ENCODE assay signal across 21 cellular contexts in the genomic region with DNA sequence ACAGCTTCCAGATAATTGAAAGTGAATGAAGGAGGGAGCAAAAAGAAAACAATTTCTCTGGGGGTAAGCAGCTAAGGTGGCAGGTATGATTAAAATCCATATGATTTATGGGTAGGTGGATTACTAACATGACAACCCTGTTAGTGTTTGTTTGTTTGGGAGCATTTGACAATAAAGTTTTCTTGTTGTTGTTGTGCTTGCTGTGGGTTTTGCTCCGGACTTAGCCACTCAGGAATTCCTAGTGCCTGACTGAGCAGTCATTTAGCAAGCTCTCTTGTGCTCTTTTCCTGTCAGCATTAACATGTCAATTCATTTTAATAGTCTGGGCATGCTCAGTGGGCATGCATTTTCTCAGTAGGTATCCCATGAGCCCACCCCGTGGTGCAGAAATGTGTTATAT.
DNase-seq lines count a peak whose midpoint lies in the region; ATAC-seq and TF ChIP-seq lines count a peak whose summit lies in the region.
"Had no signal": no experiment of that assay in that cellular context is flagged by ENCODE, and none has a peak within 500 bp of the region (broad histone marks: within the 10 kb centered on the region; RNA-seq: fewer than 3 reads in every experiment).

No MANE protein-coding gene starts in this region.

- H2AFZ ChIP-seq in SU-DHL-6 (ENCODE audit: low read depth, low read length, severe bottlenecking), result peak overlapping the region; percentile 12
- peak overlapping the region; percentile 53 for H2AFZ ChIP-seq in neural progenitor cell (replicated peaks)

- H3K27me3 Mint-ChIP-seq in neural progenitor cell (ENCODE audit: insufficient read depth, low read depth), result no peaks in the 10 kb centered on the region
- H3K27me3 Mint-ChIP-seq: T-helper 17 cell had no signal

- H3K4me2 ChIP-seq in SU-DHL-6 (ENCODE audit: low read depth, low read length, poor library complexity, severe bottlenecking) (no peak overlapping the region), neural progenitor cell (no peak overlapping the region)

- H3F3A ChIP-seq in SU-DHL-6 (ENCODE audit: insufficient read depth) (no peaks in the 10 kb centered on the region), neural progenitor cell (ENCODE audit: low read depth) (peaks cover 12% of the 10 kb centered on the region)

- peaks cover 4% of the 10 kb centered on the region for H3K4me1 ChIP-seq in foreskin keratinocyte
- H3K4me1 ChIP-seq in neural progenitor cell, result peaks cover 13% of the 10 kb centered on the region
- H3K4me1 ChIP-seq in tibial artery, result no peaks in the 10 kb centered on the region

- peaks cover 17% of the 10 kb centered on the region for H3K4me1 Mint-ChIP-seq in neural progenitor cell
- H3K4me1 Mint-ChIP-seq: naive thymus-derived CD4-positive, alpha-beta T cell; T-helper 17 cell had no signal

- H3K79me2 ChIP-seq in SU-DHL-6 (ENCODE audit: insufficient read depth, low read length), result no peaks in the 10 kb centered on the region
- no peaks in the 10 kb centered on the region for H3K79me2 ChIP-seq in neural progenitor cell (ENCODE audit: low read depth)

- no peaks in the 10 kb centered on the region for H3K36me3 Mint-ChIP-seq in neural progenitor cell
- H3K36me3 Mint-ChIP-seq: naive thymus-derived CD4-positive, alpha-beta T cell had no signal

- H3K9me3 ChIP-seq in SU-DHL-6 (ENCODE audit: insufficient read depth, low read length) (no peaks in the 10 kb centered on the region), neural progenitor cell (ENCODE audit: low read depth) (no peaks in the 10 kb centered on the region), tibial artery (no peaks in the 10 kb centered on the region)

- H3K36me3 ChIP-seq in H7 (replicated peaks; ENCODE audit: control insufficient read depth, insufficient read depth, low read length) (no peaks in the 10 kb centered on the region), SU-DHL-6 (ENCODE audit: low read length) (no peaks in the 10 kb centered on the region), neural progenitor cell (no peaks in the 10 kb centered on the region), tibial artery (no peaks in the 10 kb centered on the region)

- no peak overlapping the region for H3K4me3 ChIP-seq in H7 (ENCODE audit: insufficient read depth, low read depth, low read length)
- H3K4me3 ChIP-seq in SU-DHL-6 (ENCODE audit: insufficient read depth, low read length, poor library complexity, severe bottlenecking), result no peak overlapping the region
- H3K4me3 ChIP-seq in neural progenitor cell, result no peak overlapping the region
- H3K4me3 ChIP-seq in tibial artery, result no peak overlapping the region
- H3K4me3 ChIP-seq: coronary artery, lung had no signal

- H3K27me3 ChIP-seq in H7 (ENCODE audit: control insufficient read depth, insufficient read depth, low read length), result no peaks in the 10 kb centered on the region
- no peaks in the 10 kb centered on the region for H3K27me3 ChIP-seq in SU-DHL-6 (ENCODE audit: low read length)
- no peaks in the 10 kb centered on the region for H3K27me3 ChIP-seq in foreskin keratinocyte
- H3K27me3 ChIP-seq in neural progenitor cell, result no peaks in the 10 kb centered on the region
- H3K27me3 ChIP-seq in tibial artery, result no peaks in the 10 kb centered on the region

- DNase-seq in H7, result peak; percentile 2
- peak; percentile 30 to 66 for DNase-seq in foreskin keratinocyte
- DNase-seq in neural progenitor cell (ENCODE audit: low spot score), result no peak
- no peak for DNase-seq in stimulated activated naive CD4-positive, alpha-beta T cell treated with Interleukin-2 at 50 U/mL for 16 hours (lab: John Stamatoyannopoulos, UW)
- no peak for DNase-seq in cerebellum (ENCODE audit: low spot score)
- no peak for DNase-seq in tibial artery
- DNase-seq: activated CD4-positive, CD25-positive, alpha-beta regulatory T cell; activated gamma-delta T cell; amygdala; naive thymus-derived CD4-positive, alpha-beta T cell; NCI-H1930; NCI-H524 treated with DMSO at 0.1 percent for 48 hours; OCI-M1; SIG-M5; stimulated activated CD4-positive, alpha-beta T cell treated with anti-CD3 and anti-CD28 coated beads, Interleukin-15, amount 100 ng/mL, for 24 hours; T-helper 17 cell had no signal

- H3K9me3 Mint-ChIP-seq in neural progenitor cell, result no peaks in the 10 kb centered on the region
- H3K9me3 Mint-ChIP-seq: stimulated activated naive CD8-positive, alpha-beta T cell treated with anti-CD3 and anti-CD28 coated beads, Interleukin-15, Interleukin-2, amounts not matched to agents 100 ng/mL and 50 ng/mL, for 24 hours had no signal

- no peaks in the 10 kb centered on the region for H3K9me2 ChIP-seq in SU-DHL-6 (replicated peaks; ENCODE audit: insufficient read depth, low read length)

- H3K27ac ChIP-seq in SU-DHL-6 (ENCODE audit: low read depth, low read length) (no peak overlapping the region), foreskin keratinocyte (no peak overlapping the region), neural progenitor cell (no peak overlapping the region), tibial artery (no peak overlapping the region)
- H3K27ac ChIP-seq: coronary artery had no signal

- ATAC-seq in foreskin keratinocyte, result no peak
- no peak for ATAC-seq in GM21515 (IDR thresholded peaks at IDR 0.05; ENCODE audit: unreplicated experiment)
- ATAC-seq: naive thymus-derived CD4-positive, alpha-beta T cell; T-helper 17 cell had no signal

- H3K9ac ChIP-seq in SU-DHL-6 (ENCODE audit: low read length) (no peak overlapping the region), neural progenitor cell (no peak overlapping the region)

- no peak overlapping the region for H3K27ac Mint-ChIP-seq in neural progenitor cell
- H3K27ac Mint-ChIP-seq: naive thymus-derived CD4-positive, alpha-beta T cell; stimulated activated naive CD8-positive, alpha-beta T cell treated with anti-CD3 and anti-CD28 coated beads, Interleukin-15, Interleukin-2, amounts not matched to agents 100 ng/mL and 50 ng/mL, for 24 hours; T-helper 17 cell had no signal

- intact Hi-C loops in tibial artery (cut with DNase I; ENCODE audit: low total_unique reads), result no loop called here

- H3K4me3 Mint-ChIP-seq in neural progenitor cell, result no peak overlapping the region
- H3K4me3 Mint-ChIP-seq: naive thymus-derived CD4-positive, alpha-beta T cell; stimulated activated naive CD8-positive, alpha-beta T cell treated with anti-CD3 and anti-CD28 coated beads, Interleukin-15, Interleukin-2, amounts not matched to agents 100 ng/mL and 50 ng/mL, for 24 hours; T-helper 17 cell had no signal

- H4K20me1 ChIP-seq in SU-DHL-6 (ENCODE audit: low read depth, low read length), result no peaks in the 10 kb centered on the region
- H4K20me1 ChIP-seq in neural progenitor cell (ENCODE audit: low read depth), result no peaks in the 10 kb centered on the region

- no peak for TF ChIP-seq CTCF in SU-DHL-6 (IDR thresholded peaks at IDR 0.05; ENCODE audit: insufficient read depth, low read length, poor library complexity, severe bottlenecking)
- TF ChIP-seq CTCF in foreskin keratinocyte (conservative IDR thresholded peaks at IDR 0.05), result no peak
- TF ChIP-seq CTCF in neural progenitor cell (IDR thresholded peaks at IDR 0.05), result no peak
- no peak for TF ChIP-seq CTCF in tibial artery (IDR thresholded peaks at IDR 0.05)

Comparison
In these comparisons a context has a peak if more than half of its experiments do, and no peak if none do; other contexts are left out.
1. DNase-seq: peak in H7 (single experiment) and foreskin keratinocyte (2 of 2); none in neural progenitor cell (single experiment), stimulated activated naive CD4-positive, alpha-beta T cell treated with Interleukin-2 at 50 U/mL for 16 hours (single experiment), cerebellum (single experiment) and tibial artery (0 of 2).